34 cellular contexts compared by ENCODE assay signal in genomic region chr3:24033818-24034217, GRCh38.
"Had no signal": no experiment of that assay in that cellular context is flagged by ENCODE, and none has a peak within 500 bp of the region (broad histone marks: within the 10 kb centered on the region; RNA-seq: fewer than 3 reads in every experiment).

No MANE protein-coding gene starts in this region.

- DNase-seq: Karpas-422, Kasumi-1, MM.1S, MV-4-11, NCI-H1048, NCI-H1092, NCI-H1092 treated with DMSO at 0.1 percent for 48 hours, NCI-H1105, NCI-H1105 treated with DMSO at 0.1 percent for 48 hours, NCI-H1417, NCI-H1417 treated with DMSO at 0.1 percent for 48 hours, NCI-H1436, NCI-H146, NCI-H1694, NCI-H1694 treated with DMSO at 0.1 percent for 48 hours, NCI-H187, NCI-H187 treated with DMSO at 0.1 percent for 48 hours, NCI-H1930, NCI-H2029, NCI-H2029 treated with DMSO at 0.1 percent for 48 hours, NCI-H2081, NCI-H2081 treated with DMSO at 0.1 percent for 48 hours, NCI-H2107, NCI-H2171, NCI-H2171 treated with DMSO at 0.1 percent for 48 hours, NCI-H2227 treated with DMSO at 0.1 percent for 48 hours, NCI-H226, NCI-H345, NCI-H446, NCI-H446 treated with DMSO at 0.1 percent for 48 hours, NCI-H510A, NCI-H510A treated with DMSO at 0.1 percent for 48 hours, NCI-H524, NCI-H524 treated with DMSO at 0.1 percent for 48 hours had no signal
